Comparison of ENCODE assay signal across 1 cellular context in the genomic region with DNA sequence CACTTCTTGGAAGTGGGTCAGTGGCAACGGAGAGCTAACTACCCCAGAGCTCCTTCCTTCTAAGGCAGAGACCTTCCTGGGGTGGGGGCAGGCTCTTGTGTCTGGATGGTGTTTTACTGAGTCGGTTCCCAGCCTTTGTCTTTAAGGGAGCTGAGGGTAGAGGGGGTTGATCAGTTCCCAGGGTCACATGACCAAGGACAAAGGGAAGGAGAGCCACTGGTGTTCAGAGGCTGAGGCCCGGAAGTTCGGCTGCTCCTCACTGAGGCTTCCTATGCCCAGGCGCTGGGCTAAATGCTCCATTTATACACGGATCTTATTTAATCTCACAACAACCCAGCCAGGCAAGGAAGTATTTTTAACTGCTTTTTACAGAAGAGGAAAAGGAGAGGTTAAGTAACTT.
TF ChIP-seq lines count a peak whose summit lies in the region.

No MANE protein-coding gene starts in this region.

TF ChIP-seq in K562, 482 proteins besides CTCF, POLR2A, EP300 and RAD21 (continued from another document):
- no peak for TF ChIP-seq ESRRA (IDR thresholded peaks at IDR 0.05; ENCODE audit: borderline replicate concordance, low read depth)
- TF ChIP-seq ZNF121 (CRISPR knock-in tag; conservative IDR thresholded peaks at IDR 0.05) = no peak
- TF ChIP-seq ZNF586 (CRISPR knock-in tag; conservative IDR thresholded peaks at IDR 0.05) = no peak
- no peak for TF ChIP-seq ZNF224 (CRISPR knock-in tag; IDR thresholded peaks at IDR 0.05)
- TF ChIP-seq BCLAF1 (IDR thresholded peaks at IDR 0.05; ENCODE audit: borderline replicate concordance in 1 of 2, control insufficient read depth in 1 of 2, low read depth in 2 of 2, low read length in 1 of 2) = no peak
- TF ChIP-seq, protein P1, sequence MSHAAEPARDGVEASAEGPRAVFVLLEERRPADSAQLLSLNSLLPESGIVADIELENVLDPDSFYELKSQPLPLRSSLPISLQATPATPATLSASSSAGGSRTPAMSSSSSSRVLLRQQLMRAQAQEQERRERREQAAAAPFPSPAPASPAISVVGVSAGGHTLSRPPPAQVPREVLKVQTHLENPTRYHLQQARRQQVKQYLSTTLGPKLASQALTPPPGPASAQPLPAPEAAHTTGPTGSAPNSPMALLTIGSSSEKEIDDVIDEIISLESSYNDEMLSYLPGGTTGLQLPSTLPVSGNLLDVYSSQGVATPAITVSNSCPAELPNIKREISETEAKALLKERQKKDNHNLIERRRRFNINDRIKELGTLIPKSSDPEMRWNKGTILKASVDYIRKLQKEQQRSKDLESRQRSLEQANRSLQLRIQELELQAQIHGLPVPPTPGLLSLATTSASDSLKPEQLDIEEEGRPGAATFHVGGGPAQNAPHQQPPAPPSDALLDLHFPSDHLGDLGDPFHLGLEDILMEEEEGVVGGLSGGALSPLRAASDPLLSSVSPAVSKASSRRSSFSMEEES (CRISPR knock-in tag; IDR thresholded peaks at IDR 0.05) = peak; percentile 36; the same call in 1 of the 2 replicates
- TF ChIP-seq USF2 (CRISPR knock-in tag; IDR thresholded peaks at IDR 0.05) = 0 out of 2 replicates have a peak, but pooled peaks have one; percentile 15
- TF ChIP-seq EZH2 (IDR thresholded peaks at IDR 0.05; ENCODE audit: borderline replicate concordance, low read depth, low read length) = no peak
- no peak for TF ChIP-seq MYC (IDR thresholded peaks at IDR 0.05; ENCODE audit: low read depth, low read length)
- TF ChIP-seq MYC (CRISPR knock-in tag; IDR thresholded peaks at IDR 0.05; ENCODE audit: borderline replicate concordance, low read depth) = no peak
